23 cellular contexts compared by ENCODE assay signal in genomic region chr7:137038706-137039105, GRCh38.
"Had no signal": no experiment of that assay in that cellular context is flagged by ENCODE, and none has a peak within 500 bp of the region (broad histone marks: within the 10 kb centered on the region; RNA-seq: fewer than 3 reads in every experiment).

No MANE protein-coding gene starts in this region.

- FAIRE-seq: endometrium, keratinocyte had no signal

- DNase-seq: cortex of kidney; effector CD8-positive, alpha-beta T cell; effector memory CD8-positive, alpha-beta T cell; endodermal cell; erythroblast; esophagus squamous epithelium; foreskin fibroblast; foreskin melanocyte; gastrocnemius medialis; glutamatergic neuron; head of caudate nucleus; heart right ventricle; hippocampal formation; left cardiac atrium; left lung; left ventricle myocardium superior; lower lobe of right lung; mesenchymal stem cell; mucosa of descending colon; naive B cell; naive thymus-derived CD8-positive, alpha-beta T cell had no signal
